Comparison of ENCODE assay signal across 16 cellular contexts in genomic region chr9:129676970-129677369, GRCh38. TPM values are rescaled to one million over a fixed set of nuclear protein-coding genes. Genes with fewer than 3 reads are reported as not detected.
DNase-seq lines count a peak whose midpoint lies in the region; ATAC-seq and TF ChIP-seq lines count a peak whose summit lies in the region.
"Had no signal": no experiment of that assay in that cellular context is flagged by ENCODE, and none has a peak within 500 bp of the region (broad histone marks: within the 10 kb centered on the region; RNA-seq: fewer than 3 reads in every experiment).

No MANE protein-coding gene starts in this region.

- H3K36me3 ChIP-seq in brain microvascular endothelial cell (replicated peaks), result no peaks in the 10 kb centered on the region
- H3K36me3 ChIP-seq in esophagus muscularis mucosa, result no peaks in the 10 kb centered on the region
- H3K36me3 ChIP-seq: uterus had no signal

- 79% methylated on average over 12 of the region's 12 CpGs for WGBS in esophagus muscularis mucosa

- H3K4me1 Mint-ChIP-seq in nephron progenitor cell, result peaks cover 54% of the 10 kb centered on the region
- H3K4me1 Mint-ChIP-seq: activated CD4-positive, alpha-beta T cell treated with anti-CD3 and anti-CD28 coated beads, Interleukin-2, amount 10 ng/mL, durations not matched to agents 7 days and 5 days had no signal

- peaks cover 0 to 14% (median 5%) of the 10 kb centered on the region in 4 donors for H3K4me1 ChIP-seq in esophagus muscularis mucosa
- H3K4me1 ChIP-seq: uterus had no signal

- H3K4me3 ChIP-seq in AG09309 (ENCODE audit: control insufficient read depth, low read depth, low read length) (no peak overlapping the region), brain microvascular endothelial cell (ENCODE audit: low read depth, low read length) (no peak overlapping the region), esophagus muscularis mucosa (no peak overlapping the region)
- H3K4me3 ChIP-seq: uterus had no signal

- DNase-seq in AG09309 (ENCODE audit: low read depth), result peak; percentile 16
- peak; percentile 33 for DNase-seq in HT1080 (ENCODE audit: low read depth)
- DNase-seq in brain microvascular endothelial cell, result peak; percentile 24
- no peak for DNase-seq in nephron progenitor cell
- DNase-seq in esophagus muscularis mucosa (ENCODE audit: extremely low spot score), result no peak
- DNase-seq in HUDEP-2 (lab: John Stamatoyannopoulos, UW; ENCODE audit: unreplicated experiment in 76 of 76), result no peak
- no peak for DNase-seq in cerebellum (ENCODE audit: low spot score)
- DNase-seq: activated CD4-positive, alpha-beta T cell treated with anti-CD3 and anti-CD28 coated beads, Interleukin-2, amount 10 ng/mL, durations not matched to agents 7 days and 5 days; AML-193; hypothalamus; mammary epithelial cell; NCI-H146; nucleus accumbens; stimulated activated CD8-positive, alpha-beta memory T cell treated with anti-CD3 and anti-CD28 coated beads, Interleukin-4, amount 100 ng/mL, for 48 hours; uterus had no signal

- peak overlapping the region; percentile 95 for H3K27ac Mint-ChIP-seq in nephron progenitor cell
- H3K27ac Mint-ChIP-seq: activated CD4-positive, alpha-beta T cell treated with anti-CD3 and anti-CD28 coated beads, Interleukin-2, amount 10 ng/mL, durations not matched to agents 7 days and 5 days had no signal

- H3K27me3 Mint-ChIP-seq in nephron progenitor cell (ENCODE audit: low read depth, poor library complexity), result peaks cover 10% of the 10 kb centered on the region

- no peak for TF ChIP-seq EP300 in esophagus muscularis mucosa (IDR thresholded peaks at IDR 0.05)

- TF ChIP-seq POLR2A in esophagus muscularis mucosa (IDR thresholded peaks at IDR 0.05; ENCODE audit: low read depth), result no peak

- H3K27ac ChIP-seq in brain microvascular endothelial cell, result no peak overlapping the region
- no peak overlapping the region for H3K27ac ChIP-seq in esophagus muscularis mucosa (replicated peaks in 1 of 4)
- H3K27ac ChIP-seq: uterus had no signal

- TF ChIP-seq CTCF in AG09309 (IDR thresholded peaks at IDR 0.05; ENCODE audit: control insufficient read depth, insufficient read depth, low read depth, low read length, missing control alignments) (peak; percentile 37), brain microvascular endothelial cell (IDR thresholded peaks at IDR 0.05; ENCODE audit: low read depth, low read length, missing control alignments) (peak; percentile 6), nephron progenitor cell (IDR thresholded peaks at IDR 0.05) (no peak), esophagus muscularis mucosa (IDR thresholded peaks at IDR 0.05) (no peak)

- H3K9me3 ChIP-seq in esophagus muscularis mucosa, result no peaks in the 10 kb centered on the region
- H3K9me3 ChIP-seq: uterus had no signal

- no peak overlapping the region for H3K4me3 Mint-ChIP-seq in nephron progenitor cell
- H3K4me3 Mint-ChIP-seq: activated CD4-positive, alpha-beta T cell treated with anti-CD3 and anti-CD28 coated beads, Interleukin-2, amount 10 ng/mL, durations not matched to agents 7 days and 5 days had no signal

- H3K9me3 Mint-ChIP-seq in nephron progenitor cell, result no peaks in the 10 kb centered on the region
- H3K9me3 Mint-ChIP-seq: activated CD4-positive, alpha-beta T cell treated with anti-CD3 and anti-CD28 coated beads, Interleukin-2, amount 10 ng/mL, durations not matched to agents 7 days and 5 days had no signal

- intact Hi-C loops in esophagus muscularis mucosa (cut with DNase I), result no loop called here

- peaks cover 4% of the 10 kb centered on the region for H3K36me3 Mint-ChIP-seq in nephron progenitor cell (ENCODE audit: low read depth)

- in situ Hi-C loops in brain microvascular endothelial cell (cut with HindIII; ENCODE audit: low pct_ligation_motif_present, low sequenced_read_pairs), result no loop called here

- H3K27me3 ChIP-seq in brain microvascular endothelial cell (replicated peaks) (peaks cover 25% of the 10 kb centered on the region), esophagus muscularis mucosa (peaks cover 0 to 46% (median 0%) of the 10 kb centered on the region in 4 donors)
- H3K27me3 ChIP-seq: uterus had no signal

- ATAC-seq in HG02763 (IDR thresholded peaks at IDR 0.05; ENCODE audit: unreplicated experiment), result no peak

RNA-seq across cellular contexts. Expression of gene PRRX2, which starts 11.5 kb away (rescaled TPM):
- not detected in 2 replicates for total RNA-seq in HT1080 (2014; rRNA removed; shearing (Covaris generic))
- polyA plus RNA-seq in HT1080 (2015; cell fraction: cytosol; rRNA removed), result not detected in 2 replicates
- not detected in 2 replicates for polyA plus RNA-seq in HT1080 (2015; cell fraction: nucleus; rRNA removed)
- total RNA-seq in esophagus muscularis mucosa (10 to 100 TPM in 2 of 4 donors, 1 to 10 TPM in 2; 1.7 to 13.1 (median 6.2) TPM), cerebellum (not detected)
- polyA plus RNA-seq: mammary epithelial cell had no signal

RNA-seq across cellular contexts. Expression of gene ASB6, which starts 35.0 kb away (rescaled TPM):
- 28.7 and 31.6 TPM in 2 replicates for total RNA-seq in HT1080 (2014; rRNA removed; shearing (Covaris generic))
- polyA plus RNA-seq in HT1080 (2015; cell fraction: cytosol; rRNA removed), result 26.7 and 31.9 TPM in 2 replicates
- polyA plus RNA-seq in HT1080 (2015; cell fraction: nucleus; rRNA removed), result 27.3 and 39.5 TPM in 2 replicates
- total RNA-seq in esophagus muscularis mucosa, result 10 to 100 TPM; 13.3 to 30.0 (median 22.0) TPM
- 14.5 TPM for total RNA-seq in cerebellum

RNA-seq across cellular contexts. Expression of gene NTMT1, which starts 51.0 kb away (rescaled TPM):
- total RNA-seq in HT1080 (2014; rRNA removed; shearing (Covaris generic)), result 65.9 and 66.4 TPM in 2 replicates
- polyA plus RNA-seq in HT1080 (2015; cell fraction: cytosol; rRNA removed), result 55.8 and 77.9 TPM in 2 replicates
- 36.7 and 44.6 TPM in 2 replicates for polyA plus RNA-seq in HT1080 (2015; cell fraction: nucleus; rRNA removed)
- total RNA-seq in esophagus muscularis mucosa (10 to 100 TPM; 20.3 to 33.3 (median 31.9) TPM), cerebellum (14.6 TPM)

RNA-seq across cellular contexts. Expression of gene C9orf50, which starts 56.1 kb away (rescaled TPM):
- not detected in 2 replicates for total RNA-seq in HT1080 (2014; rRNA removed; shearing (Covaris generic))
- polyA plus RNA-seq in HT1080 (2015; cell fraction: cytosol; rRNA removed), result not detected in 2 replicates
- 0.19 TPM in 1 of 2 replicates, not detected in the other for polyA plus RNA-seq in HT1080 (2015; cell fraction: nucleus; rRNA removed)
- under 1 TPM in 1 of 4 donors, not detected in 3; 0.34 TPM for total RNA-seq in esophagus muscularis mucosa
- total RNA-seq in cerebellum, result not detected
- total RNA-seq: activated CD4-positive, alpha-beta T cell treated with anti-CD3 and anti-CD28 coated beads, Interleukin-2, amount 10 ng/mL, durations not matched to agents 7 days and 5 days; mammary epithelial cell had no signal
- polyA plus RNA-seq: mammary epithelial cell had no signal

Comparison
In these comparisons a context has a peak if more than half of its experiments do, and no peak if none do; other contexts are left out.
1. DNase-seq: peak in AG09309 (single experiment), HT1080 (single experiment) and brain microvascular endothelial cell (single experiment); none in nephron progenitor cell (single experiment), esophagus muscularis mucosa (single experiment), HUDEP-2 (0 of 76) and cerebellum (single experiment).
2. CTCF ChIP-seq: peak in AG09309 (single experiment) and brain microvascular endothelial cell (single experiment); none in nephron progenitor cell (single experiment) and esophagus muscularis mucosa (0 of 3).